ENCODE assay signal across 17 cellular contexts in the genomic region with DNA sequence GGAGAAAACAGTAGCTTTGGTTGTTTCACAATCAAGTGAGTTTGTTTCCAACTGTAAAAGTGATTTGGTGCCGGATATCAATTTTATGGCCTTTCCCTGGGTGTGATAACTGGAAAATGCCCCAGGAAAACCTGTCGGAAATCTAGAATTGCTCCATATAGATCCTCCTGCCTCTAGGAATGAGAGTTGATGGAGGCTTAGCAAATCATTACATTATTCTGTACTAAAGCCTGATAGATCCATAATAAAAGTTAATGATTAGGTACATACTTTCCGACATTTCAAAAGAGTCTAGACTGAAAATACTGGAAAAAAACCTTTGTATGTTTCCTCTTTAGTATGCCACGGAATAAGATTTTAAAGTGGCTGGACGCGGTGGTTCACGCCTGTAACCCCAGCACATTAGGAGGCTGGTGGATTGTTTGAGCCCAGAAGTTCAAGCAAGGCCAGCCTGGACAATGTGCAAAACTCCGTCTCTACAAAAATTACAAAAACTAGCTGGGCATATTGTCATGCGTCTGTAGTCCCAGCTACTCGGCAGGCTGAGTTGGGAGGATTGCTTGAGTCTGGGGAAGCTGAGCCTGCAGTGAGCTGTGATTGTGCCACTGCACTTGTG.
"Had no signal": no experiment of that assay in that cellular context is flagged by ENCODE, and none has a peak within 500 bp of the region (broad histone marks: within the 10 kb centered on the region; RNA-seq: fewer than 3 reads in every experiment).

No MANE protein-coding gene starts in this region.

- H3K9me3 ChIP-seq: SK-N-SH, suprapubic skin, upper lobe of right lung had no signal

- H3K4me3 ChIP-seq: cardiac muscle cell, dorsolateral prefrontal cortex, suprapubic skin, upper lobe of right lung had no signal

- ATAC-seq: activated CD4-positive, alpha-beta T cell treated with anti-CD3 and anti-CD28 coated beads for 36 hours; naive thymus-derived CD8-positive, alpha-beta T cell; stimulated activated naive CD8-positive, alpha-beta T cell treated with anti-CD3 and anti-CD28 coated beads, Interleukin-15, amount 100 ng/mL, for 72 hours; upper lobe of right lung; WTC11 had no signal

- H3K9ac ChIP-seq: parathyroid adenoma, SK-N-SH had no signal

- DNase-seq: activated CD4-positive, alpha-beta T cell treated with anti-CD3 and anti-CD28 coated beads for 36 hours; activated CD4-positive, alpha-beta T cell treated with anti-CD3 and anti-CD28 coated beads, Interleukin-2, amount 50 U/mL, for 48 hours; activated T-cell treated with anti-CD3 and anti-CD28 coated beads for 4 hours; dorsolateral prefrontal cortex; endodermal cell; foreskin melanocyte; kidney; mesenchymal stem cell; naive thymus-derived CD8-positive, alpha-beta T cell; SK-N-SH; stimulated activated CD4-positive, alpha-beta T cell treated with anti-CD3 and anti-CD28 coated beads, Interleukin-2, amount 100 ng/mL, for 24 hours; stimulated activated naive CD8-positive, alpha-beta T cell treated with anti-CD3 and anti-CD28 coated beads, Interleukin-15, amount 100 ng/mL, for 72 hours; upper lobe of right lung had no signal

- H3K4me1 ChIP-seq: parathyroid adenoma, suprapubic skin had no signal

- H3K27ac ChIP-seq: cardiac muscle cell, dorsolateral prefrontal cortex, parathyroid adenoma, suprapubic skin, upper lobe of right lung had no signal

- H3K27me3 ChIP-seq: cardiac muscle cell, dorsolateral prefrontal cortex, suprapubic skin, upper lobe of right lung had no signal

- H3K36me3 ChIP-seq: cardiac muscle cell, suprapubic skin, upper lobe of right lung had no signal
